ENCODE assay signal across 8 cellular contexts in genomic region chr9:121499427-121500164, GRCh38. TPM values are rescaled to one million over a fixed set of nuclear protein-coding genes. Genes with fewer than 3 reads are reported as not detected.
DNase-seq lines count a peak whose midpoint lies in the region; ATAC-seq and TF ChIP-seq lines count a peak whose summit lies in the region.

Gene GGTA1, minus strand, starts transcription at chr9:121499844. Its CDS starts 31,922 bp downstream, at chr9:121467922.

- peaks cover 37% of the 10 kb centered on the region for H3K27me3 ChIP-seq in adipocyte (replicated peaks; ENCODE audit: control insufficient read depth, insufficient read depth, low read length)
- peaks cover 62% of the 10 kb centered on the region for H3K27me3 ChIP-seq in cardiac muscle cell

- peaks cover 19% of the 10 kb centered on the region for H3K4me1 ChIP-seq in adipocyte (ENCODE audit: control insufficient read depth, insufficient read depth, low read length)
- no peaks in the 10 kb centered on the region for H3K4me1 ChIP-seq in cardiac muscle cell (ENCODE audit: low read depth)

- H3K9me3 ChIP-seq in adipocyte (ENCODE audit: control insufficient read depth, low read length): peaks cover 9% of the 10 kb centered on the region
- H3K9me3 ChIP-seq in cardiac muscle cell (ENCODE audit: low read depth): no peaks in the 10 kb centered on the region

- peak; percentile 55 for DNase-seq in NCI-H82 (lab: John Stamatoyannopoulos, UW)
- no peak for DNase-seq in NCI-H82 treated with DMSO at 0.1 percent for 48 hours (lab: John Stamatoyannopoulos, UW; ENCODE audit: unreplicated experiment)
- DNase-seq in NCI-H2029 (lab: John Stamatoyannopoulos, UW): peak; percentile 34
- DNase-seq in adipocyte (ENCODE audit: low read depth): peak; percentile 77
- peak; percentile 79 to 81 for DNase-seq in cardiac muscle cell (ENCODE audit: low read depth in 1 of 2, low spot score in 1 of 2)
- no peak for DNase-seq in omental fat pad (ENCODE audit: low spot score)

- H3K36me3 ChIP-seq in adipocyte (ENCODE audit: control insufficient read depth, insufficient read depth, low read length, severe bottlenecking): no peaks in the 10 kb centered on the region
- no peaks in the 10 kb centered on the region for H3K36me3 ChIP-seq in cardiac muscle cell

- H3K4me3 ChIP-seq in adipocyte (ENCODE audit: low read length): peak within 1 kb of the TSS; percentile 76
- peak within 1 kb of the TSS; percentile 43 for H3K4me3 ChIP-seq in cardiac muscle cell

- no peak within 1 kb of the TSS for H3K27ac ChIP-seq in cardiac muscle cell

- peak; percentile 83 for ATAC-seq in omental fat pad (ENCODE audit: low FRiP score)
- ATAC-seq in GM21576 (IDR thresholded peaks at IDR 0.05; ENCODE audit: unreplicated experiment): no peak
- ATAC-seq in HG02763 (IDR thresholded peaks at IDR 0.05; ENCODE audit: unreplicated experiment): no peak

- peak within 1 kb of the TSS; percentile 65 for H3K9ac ChIP-seq in adipocyte (ENCODE audit: low read length)

- no peak for TF ChIP-seq CTCF in cardiac muscle cell (IDR thresholded peaks at IDR 0.05; ENCODE audit: low read depth, low read length)
- no peak for TF ChIP-seq CTCF in omental fat pad (IDR thresholded peaks at IDR 0.05)

RNA-seq across cellular contexts. Expression of gene GGTA1, which starts in this region (rescaled TPM):
- total RNA-seq in cardiac muscle cell (not detected in 2 replicates), omental fat pad (10 to 100 TPM in 3 of 4 donors, 1 to 10 TPM in 1; 9.1 to 28.5 (median 19.8) TPM)
- polyA plus RNA-seq in cardiac muscle cell: 1.1 and 1.6 TPM in 2 replicates

Comparison
In these comparisons a context has a peak if more than half of its experiments do, and no peak if none do; other contexts are left out.
1. DNase-seq: peak in NCI-H82 (single experiment), NCI-H2029 (single experiment), adipocyte (single experiment) and cardiac muscle cell (2 of 2); none in NCI-H82 treated with DMSO at 0.1 percent for 48 hours (single experiment) and omental fat pad (single experiment).